Comparison of ENCODE assay signal across 10 cellular contexts in the genomic region with DNA sequence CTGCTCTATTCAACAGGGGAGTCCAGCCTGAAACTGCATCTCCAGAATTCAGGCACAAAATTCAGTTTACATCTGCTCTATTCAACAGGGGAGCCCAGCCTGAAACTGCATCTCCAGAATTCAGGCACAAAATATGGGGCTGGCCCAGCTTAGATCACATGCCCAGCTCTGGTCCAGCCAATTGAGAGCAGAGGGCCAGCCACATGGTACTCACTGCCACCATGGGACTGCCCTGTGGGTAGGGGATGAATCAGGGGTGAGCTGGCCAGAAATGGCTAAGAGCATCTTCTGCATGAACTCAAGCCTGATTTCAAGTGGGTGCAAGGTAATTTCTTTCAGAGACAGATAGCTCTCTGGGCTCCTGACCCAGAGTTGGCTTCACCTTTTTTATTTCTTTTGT.
DNase-seq lines count a peak whose midpoint lies in the region; ATAC-seq and TF ChIP-seq lines count a peak whose summit lies in the region.
"Had no signal": no experiment of that assay in that cellular context is flagged by ENCODE, and none has a peak within 500 bp of the region (broad histone marks: within the 10 kb centered on the region; RNA-seq: fewer than 3 reads in every experiment).

No MANE protein-coding gene starts in this region.

- no peak for ATAC-seq in activated CD4-positive, CD25-positive, alpha-beta regulatory T cell treated with anti-CD3 and anti-CD28 coated beads, Interleukin-2, amount 50 U/mL, for 24 hours
- no peak for ATAC-seq in GM18907 (IDR thresholded peaks at IDR 0.05; ENCODE audit: unreplicated experiment)
- no peak for ATAC-seq in HG03571 (IDR thresholded peaks at IDR 0.05; ENCODE audit: unreplicated experiment)

- TF ChIP-seq CTCF in fibroblast of mammary gland (conservative IDR thresholded peaks at IDR 0.05; ENCODE audit: control insufficient read depth, insufficient read depth, low read depth, low read length) (no peak), A673 (conservative IDR thresholded peaks at IDR 0.05; ENCODE audit: low read depth, low read length) (no peak)

- no TSS peak for BruUV-seq in A673 (replicated peaks; lab: Mats Ljungman, UMichigan)

- DNase-seq in EL (peak; percentile 72), RKO (ENCODE audit: low spot score) (peak; percentile 87), fibroblast of mammary gland (ENCODE audit: low read depth) (peak; percentile 84), A673 (ENCODE audit: low spot score) (no peak)
- DNase-seq: NCI-H2107, pancreas had no signal

- H3K4me1 ChIP-seq in skeletal muscle satellite cell (ENCODE audit: control insufficient read depth, insufficient read depth, low read length) (peaks cover 46% of the 10 kb centered on the region), A673 (ENCODE audit: insufficient read depth, low read length, poor library complexity, severe bottlenecking) (no peaks in the 10 kb centered on the region)

- POLR2A ChIA-PET in A673 (lab: Charles Lee; ENCODE audit: low non-redundant PET): no interaction called here

- no peaks in the 10 kb centered on the region for H3K9me3 ChIP-seq in skeletal muscle satellite cell (replicated peaks; ENCODE audit: low read length)
- H3K9me3 ChIP-seq in A673 (ENCODE audit: low read depth, low read length, poor library complexity, severe bottlenecking): no peaks in the 10 kb centered on the region
- H3K9me3 ChIP-seq: pancreas had no signal

- H3K27me3 ChIP-seq in skeletal muscle satellite cell (ENCODE audit: control insufficient read depth, insufficient read depth, low read length): no peaks in the 10 kb centered on the region
- H3K27me3 ChIP-seq in A673 (replicated peaks; ENCODE audit: insufficient read depth, low read depth, low read length, poor library complexity): no peaks in the 10 kb centered on the region
- H3K27me3 ChIP-seq: pancreas had no signal

- no peak overlapping the region for H3K27ac ChIP-seq in A673 (ENCODE audit: low read depth, low read length, poor library complexity, severe bottlenecking)

- CTCF ChIA-PET in A673 (lab: Charles Lee): no interaction called here

- peak overlapping the region; percentile 9 for H3K4me2 ChIP-seq in skeletal muscle satellite cell (ENCODE audit: low read length)

- H3K4me3 ChIP-seq in fibroblast of mammary gland (ENCODE audit: control insufficient read depth, low read depth, low read length) (no peak overlapping the region), skeletal muscle satellite cell (ENCODE audit: low read length) (no peak overlapping the region), A673 (ENCODE audit: low read depth, low read length, poor library complexity, severe bottlenecking) (no peak overlapping the region)

- intact Hi-C loops in A673 (cut with micrococcal nuclease; ENCODE audit: unreplicated experiment): loop anchor here (10.0 kb wide), 1 partner anchor 979 kb away; no protein-coding TSS in a partner anchor

- H3K36me3 ChIP-seq in skeletal muscle satellite cell (ENCODE audit: insufficient read depth, low read length) (no peaks in the 10 kb centered on the region), A673 (ENCODE audit: insufficient read depth, low read length, poor library complexity, severe bottlenecking) (no peaks in the 10 kb centered on the region)
- H3K36me3 ChIP-seq: pancreas had no signal

- H3K9ac ChIP-seq in skeletal muscle satellite cell (ENCODE audit: low read depth, low read length): peak overlapping the region; percentile 92
